8 cellular contexts compared by ENCODE assay signal in the genomic region with DNA sequence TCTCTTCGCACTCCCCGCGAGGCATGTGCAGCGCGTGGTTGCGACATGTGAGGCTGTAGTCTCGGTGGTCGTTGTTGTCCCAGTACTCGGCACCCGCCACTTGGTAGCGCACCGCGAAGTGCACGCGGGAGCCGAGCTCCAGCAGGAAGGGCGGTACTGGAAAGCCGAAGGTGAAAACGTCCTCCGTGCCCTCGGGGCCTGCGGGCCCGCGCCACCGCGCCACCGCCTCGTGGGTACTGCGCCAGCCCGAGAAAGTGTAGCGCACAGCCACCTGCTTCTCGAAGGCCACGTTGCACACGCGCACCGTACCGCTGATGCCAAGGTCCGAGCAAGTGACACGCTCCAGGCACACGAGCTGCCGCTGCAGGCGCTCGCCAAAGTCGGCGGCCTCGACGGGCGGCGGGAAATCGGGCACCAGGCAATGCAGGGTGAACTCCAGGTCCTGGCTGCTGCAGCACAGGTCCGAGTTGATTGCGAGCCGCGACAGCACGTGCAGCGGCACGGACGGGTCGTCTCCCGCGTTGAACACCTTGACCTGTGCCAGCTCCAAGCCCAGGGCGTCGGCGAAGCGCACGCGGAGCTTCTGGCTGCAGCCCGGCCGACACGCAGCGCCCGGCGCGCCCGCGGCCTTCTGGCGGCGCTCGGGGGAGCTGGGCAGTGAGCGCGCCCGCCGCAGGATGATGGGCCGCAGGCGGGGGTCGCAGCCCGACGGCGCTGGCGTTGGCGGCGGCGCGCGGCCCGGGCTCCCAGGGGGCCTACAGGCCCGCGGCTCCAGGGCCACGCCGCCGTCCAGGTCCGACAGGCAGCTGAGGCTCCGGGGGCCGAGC. TPM values are rescaled to one million over a fixed set of nuclear protein-coding genes. Genes with fewer than 3 reads are reported as not detected.
DNase-seq lines count a peak whose midpoint lies in the region; ATAC-seq, FAIRE-seq and TF ChIP-seq lines count a peak whose summit lies in the region.

No MANE protein-coding gene starts in this region.

- peaks cover 9 to 11% of the 10 kb centered on the region in 2 donors for H3K36me3 ChIP-seq in mucosa of rectum (ENCODE audit: control insufficient read depth in 2 of 2, insufficient read depth in 2 of 2, low read length in 2 of 2)

- TF ChIP-seq CTCF in dorsolateral prefrontal cortex (IDR thresholded peaks at IDR 0.05 in 54 of 56, conservative IDR thresholded peaks at IDR 0.05 in 2 of 56; ENCODE audit: low read depth in 1 of 56, partially characterized antibody in 56 of 56), result no peak

- H3K9me3 ChIP-seq in mucosa of rectum (ENCODE audit: control insufficient read depth in 2 of 2, low read length in 2 of 2), result no peaks in the 10 kb centered on the region

- peaks cover 17 to 25% of the 10 kb centered on the region in 2 donors for H3K4me1 ChIP-seq in mucosa of rectum (ENCODE audit: control insufficient read depth in 2 of 2, insufficient read depth in 2 of 2, low read length in 2 of 2)

- no peaks in the 10 kb centered on the region for H3K27me3 ChIP-seq in dorsolateral prefrontal cortex
- no peaks in the 10 kb centered on the region for H3K27me3 ChIP-seq in mucosa of rectum (ENCODE audit: control insufficient read depth in 2 of 2, insufficient read depth in 2 of 2, low read length in 2 of 2)

- intact Hi-C loops in dorsolateral prefrontal cortex (cut with DNase I), result loop anchor here in 1 of 2 donors (5.0 to 10.0 kb wide), 2 partner anchors 157 to 344 kb away; no protein-coding TSS in a partner anchor

- ATAC-seq in GM21529 (IDR thresholded peaks at IDR 0.05; ENCODE audit: unreplicated experiment), result peak; percentile 34
- ATAC-seq in HG02852 (IDR thresholded peaks at IDR 0.05; ENCODE audit: unreplicated experiment), result no peak

- DNase-seq in NCI-H69 (lab: John Stamatoyannopoulos, UW) (peak; percentile 1), dorsolateral prefrontal cortex (no peak), NCI-H1092 treated with DMSO at 0.1 percent for 48 hours (lab: John Stamatoyannopoulos, UW) (no peak), RCC 7860 (ENCODE audit: low spot score) (no peak), NCI-H446 treated with DMSO at 0.1 percent for 48 hours (lab: John Stamatoyannopoulos, UW) (no peak)

- no peak for FAIRE-seq in RCC 7860 (lab: Jason Lieb, UNC)

- H3K4me3 ChIP-seq in dorsolateral prefrontal cortex (peak overlapping the region; percentile 56 to 93 (median 78)), mucosa of rectum (ENCODE audit: low read length in 2 of 2) (peak overlapping the region; percentile 90 to 98)

- H3K9ac ChIP-seq in mucosa of rectum (ENCODE audit: low read depth in 1 of 2, low read length in 2 of 2), result peak overlapping the region; percentile 90 to 91

- peak overlapping the region in 58 of 59 donors; percentile 59 to 100 (median 98) for H3K27ac ChIP-seq in dorsolateral prefrontal cortex
- H3K27ac ChIP-seq in mucosa of rectum (ENCODE audit: low read depth in 2 of 2, low read length in 2 of 2), result peak overlapping the region; percentile 95 to 100

RNA-seq across cellular contexts. Expression of a gene that starts 0.8 kb away (rescaled TPM):
- 10 to 100 TPM in 20 of 120 experiments, 1 to 10 TPM in 100; 4.8 to 20.2 (median 8.0) TPM for total RNA-seq in dorsolateral prefrontal cortex

RNA-seq across cellular contexts. Expression of a gene that starts 0.9 kb away (rescaled TPM):
- 100 to 1,000 TPM in 68 of 120 experiments, 10 to 100 TPM in 52; 61.3 to 145 (median 103) TPM for total RNA-seq in dorsolateral prefrontal cortex

RNA-seq across cellular contexts. Expression of a gene that starts 5.8 kb away (rescaled TPM):
- 10 to 100 TPM in 66 of 120 experiments, 1 to 10 TPM in 54; 4.1 to 21.0 (median 10.6) TPM for total RNA-seq in dorsolateral prefrontal cortex

RNA-seq across cellular contexts. Expression of a gene that starts 19.0 kb away (rescaled TPM):
- total RNA-seq in dorsolateral prefrontal cortex, result 10 to 100 TPM in 19 of 120 experiments, 1 to 10 TPM in 101; 2.0 to 19.0 (median 6.6) TPM
